Comparison of ENCODE assay signal across 16 cellular contexts in genomic region chr7:134520130-134520529, GRCh38. TPM values are rescaled to one million over a fixed set of nuclear protein-coding genes. Genes with fewer than 3 reads are reported as not detected.
DNase-seq lines count a peak whose midpoint lies in the region; ATAC-seq and TF ChIP-seq lines count a peak whose summit lies in the region.
"Had no signal": no experiment of that assay in that cellular context is flagged by ENCODE, and none has a peak within 500 bp of the region (broad histone marks: within the 10 kb centered on the region; RNA-seq: fewer than 3 reads in every experiment).

No MANE protein-coding gene starts in this region.

- TF ChIP-seq CTCF in astrocyte of the cerebellum (IDR thresholded peaks at IDR 0.05; ENCODE audit: low read depth, low read length, missing control alignments): peak; percentile 1

- no peak overlapping the region for H3K4me3 ChIP-seq in astrocyte of the cerebellum (ENCODE audit: low read depth, low read length)

- H3K27ac Mint-ChIP-seq in stimulated activated naive CD8-positive, alpha-beta T cell treated with anti-CD3 and anti-CD28 coated beads, Interleukin-15, amount 100 ng/mL, for 72 hours: no peak overlapping the region
- H3K27ac Mint-ChIP-seq: activated T-cell treated with anti-CD3 and anti-CD28 coated beads, Interleukin-2, amount 50 U/mL, for 24 hours; CD4-positive, alpha-beta T cell; progenitor cell of endocrine pancreas; stimulated activated naive B cell treated with anti-CD40 and anti-IgM and Interleukin-4, amounts not matched to agents 10 μg/mL and 1 μg/mL and 100 μg/mL, for 72 hours had no signal

- H3K4me1 Mint-ChIP-seq in stimulated activated naive CD8-positive, alpha-beta T cell treated with anti-CD3 and anti-CD28 coated beads, Interleukin-15, amount 100 ng/mL, for 72 hours: no peaks in the 10 kb centered on the region
- H3K4me1 Mint-ChIP-seq: stimulated activated naive B cell treated with anti-CD40 and anti-IgM and Interleukin-4, amounts not matched to agents 10 μg/mL and 1 μg/mL and 100 μg/mL, for 72 hours had no signal

- in situ Hi-C loops in ACHN (cut with HindIII; ENCODE audit: low pct_ligation_motif_present, low pct_unique_long_range_greater_than_20kb, low sequenced_read_pairs): no loop called here
- in situ Hi-C loops in astrocyte of the cerebellum (cut with HindIII; ENCODE audit: low sequenced_read_pairs): no loop called here

- intact Hi-C loops in left colon (cut with DNase I, micrococcal nuclease): no loop called here

- ATAC-seq in left colon: peak; percentile 54
- no peak for ATAC-seq in stimulated activated naive CD8-positive, alpha-beta T cell treated with anti-CD3 and anti-CD28 coated beads, Interleukin-15, amount 100 ng/mL, for 72 hours
- ATAC-seq in GM19328 (IDR thresholded peaks at IDR 0.05; ENCODE audit: unreplicated experiment): no peak
- ATAC-seq: stimulated activated naive B cell treated with anti-CD40 and anti-IgM and Interleukin-4, amounts not matched to agents 10 μg/mL and 1 μg/mL and 100 μg/mL, for 72 hours had no signal

- H3K4me3 Mint-ChIP-seq in stimulated activated naive CD8-positive, alpha-beta T cell treated with anti-CD3 and anti-CD28 coated beads, Interleukin-15, amount 100 ng/mL, for 72 hours: no peak overlapping the region
- H3K4me3 Mint-ChIP-seq: activated T-cell treated with anti-CD3 and anti-CD28 coated beads, Interleukin-2, amount 50 U/mL, for 24 hours; CD4-positive, alpha-beta T cell; stimulated activated naive B cell treated with anti-CD40 and anti-IgM and Interleukin-4, amounts not matched to agents 10 μg/mL and 1 μg/mL and 100 μg/mL, for 72 hours had no signal

- H3K27me3 Mint-ChIP-seq in stimulated activated naive CD8-positive, alpha-beta T cell treated with anti-CD3 and anti-CD28 coated beads, Interleukin-15, amount 100 ng/mL, for 72 hours: peaks cover 20% of the 10 kb centered on the region

- DNase-seq in ACHN (peak; percentile 20), HT-29 (ENCODE audit: low spot score) (peak; percentile 27), astrocyte of the cerebellum (ENCODE audit: low read depth) (no peak), left colon (no peak), occipital lobe (lab: John Stamatoyannopoulos, UW) (no peak)
- DNase-seq in stimulated activated naive CD8-positive, alpha-beta T cell treated with anti-CD3 and anti-CD28 coated beads, Interleukin-15, amount 100 ng/mL, for 72 hours: no peak
- DNase-seq in stimulated activated CD4-positive, alpha-beta T cell treated with anti-CD3 and anti-CD28 coated beads, Interleukin-4, amount 100 ng/mL, for 4 hours: no peak
- DNase-seq: activated T-cell treated with anti-CD3 and anti-CD28 coated beads, Interleukin-2, amount 50 U/mL, for 24 hours; amniotic stem cell; CD4-positive, alpha-beta T cell; effector CD4-positive, alpha-beta T cell; NCI-H510A treated with DMSO at 0.1 percent for 48 hours; SHP77; stimulated activated naive B cell treated with anti-CD40 and anti-IgM and Interleukin-4, amounts not matched to agents 10 μg/mL and 1 μg/mL and 100 μg/mL, for 72 hours had no signal

- no peaks in the 10 kb centered on the region for H3K9me3 Mint-ChIP-seq in stimulated activated naive CD8-positive, alpha-beta T cell treated with anti-CD3 and anti-CD28 coated beads, Interleukin-15, amount 100 ng/mL, for 72 hours
- H3K9me3 Mint-ChIP-seq: activated T-cell treated with anti-CD3 and anti-CD28 coated beads, Interleukin-2, amount 50 U/mL, for 24 hours; CD4-positive, alpha-beta T cell; stimulated activated naive B cell treated with anti-CD40 and anti-IgM and Interleukin-4, amounts not matched to agents 10 μg/mL and 1 μg/mL and 100 μg/mL, for 72 hours had no signal

RNA-seq across cellular contexts. Expression of gene AKR1B10, which starts 7.2 kb away (rescaled TPM):
- 79.8 and 96.7 TPM in 2 replicates for total RNA-seq in HT-29 (2014; rRNA removed; shearing (Covaris generic))
- total RNA-seq in left colon (100 to 1,000 TPM; 184 to 193 TPM), occipital lobe (not detected)
- total RNA-seq: CD4-positive, alpha-beta T cell; progenitor cell of endocrine pancreas had no signal

RNA-seq across cellular contexts. Expression of gene AKR1B15, which starts 28.8 kb away (rescaled TPM):
- total RNA-seq in HT-29 (2014; rRNA removed; shearing (Covaris generic)): not detected in 2 replicates
- total RNA-seq in left colon (10 to 100 TPM in 1 of 2 donors, 1 to 10 TPM in 1; 7.8 to 14.0 TPM), occipital lobe (not detected)
- total RNA-seq: CD4-positive, alpha-beta T cell; progenitor cell of endocrine pancreas had no signal

Comparison
In these comparisons a context has a peak if more than half of its experiments do, and no peak if none do; other contexts are left out.
1. DNase-seq: peak in ACHN (single experiment) and HT-29 (single experiment); none in astrocyte of the cerebellum (single experiment), left colon (0 of 2), stimulated activated naive CD8-positive, alpha-beta T cell treated with anti-CD3 and anti-CD28 coated beads, Interleukin-15, amount 100 ng/mL, for 72 hours (0 of 2), occipital lobe (single experiment) and stimulated activated CD4-positive, alpha-beta T cell treated with anti-CD3 and anti-CD28 coated beads, Interleukin-4, amount 100 ng/mL, for 4 hours (0 of 2).
2. RNA of gene AKR1B10, which starts 7.2 kb away (total RNA-seq): 184 to 193 TPM in left colon and 79.8 to 96.7 TPM in HT-29; not detected in occipital lobe (single experiment); every median in the first group is over 10 times any median in the second.